In genomic region chr5:34598177-34598794, GRCh38 we compare ENCODE assay signal across 1 cellular context.
TF ChIP-seq lines count a peak whose summit lies in the region.

No MANE protein-coding gene starts in this region.

TF ChIP-seq in HEK293, 187 proteins besides CTCF, POLR2A, EP300 and RAD21 (continued from another document):
- TF ChIP-seq ZNF645 (tag by site-specific recombination; IDR thresholded peaks at IDR 0.05) (no peak), ZSCAN18 (tag by site-specific recombination; IDR thresholded peaks at IDR 0.05) (no peak), ELK4 (IDR thresholded peaks at IDR 0.05; ENCODE audit: borderline replicate concordance, low read depth, low read length) (no peak), ZNF26 (tag by site-specific recombination; IDR thresholded peaks at IDR 0.05) (no peak), ZNF19 (tag by site-specific recombination; IDR thresholded peaks at IDR 0.05; ENCODE audit: low read depth) (no peak), ZNF600 (tag by site-specific recombination; IDR thresholded peaks at IDR 0.05) (peak; percentile 91), RBAK (tag by site-specific recombination; IDR thresholded peaks at IDR 0.05) (no peak), ZNF350 (tag by site-specific recombination; IDR thresholded peaks at IDR 0.05) (no peak), ZNF433 (tag by site-specific recombination; IDR thresholded peaks at IDR 0.05; ENCODE audit: low read depth) (no peak), ZNF174 (tag by site-specific recombination; IDR thresholded peaks at IDR 0.05) (no peak), ZNF138 (tag by site-specific recombination; IDR thresholded peaks at IDR 0.05; ENCODE audit: borderline replicate concordance) (no peak), BCL11B (tag by site-specific recombination; IDR thresholded peaks at IDR 0.05; ENCODE audit: low read depth) (no peak), FEZF1 (tag by site-specific recombination; IDR thresholded peaks at IDR 0.05) (peak; percentile 72), ZNF621 (tag by site-specific recombination; IDR thresholded peaks at IDR 0.05) (no peak), ZSCAN16 (tag by site-specific recombination; IDR thresholded peaks at IDR 0.05) (no peak), ZNF785 (tag by site-specific recombination; IDR thresholded peaks at IDR 0.05) (no peak), WT1 (tag by site-specific recombination; IDR thresholded peaks at IDR 0.05) (no peak; the same call in 1 of the 2 replicates), ZNF211 (tag by site-specific recombination; IDR thresholded peaks at IDR 0.05; ENCODE audit: low read depth) (no peak), ZNF292 (tag by site-specific recombination; IDR thresholded peaks at IDR 0.05; ENCODE audit: borderline replicate concordance, low read depth) (no peak), ZNF155 (tag by site-specific recombination; IDR thresholded peaks at IDR 0.05) (no peak), ZNF530 (tag by site-specific recombination; IDR thresholded peaks at IDR 0.05; ENCODE audit: low read depth) (no peak), BCL11A (tag by site-specific recombination; IDR thresholded peaks at IDR 0.05; ENCODE audit: low read depth) (peak; percentile 76; the same call in 1 of the 2 replicates), ZNF132 (tag by site-specific recombination; IDR thresholded peaks at IDR 0.05; ENCODE audit: borderline replicate concordance) (no peak), ZBTB20 (tag by site-specific recombination; IDR thresholded peaks at IDR 0.05) (no peak), ZBTB1 (tag by site-specific recombination; IDR thresholded peaks at IDR 0.05) (peak; percentile 90), PRDM10 (tag by site-specific recombination; IDR thresholded peaks at IDR 0.05) (peak; percentile 63), ZNF37A (tag by site-specific recombination; IDR thresholded peaks at IDR 0.05) (no peak), ZNF114 (tag by site-specific recombination; IDR thresholded peaks at IDR 0.05) (no peak), ZNF169 (tag by site-specific recombination; IDR thresholded peaks at IDR 0.05) (no peak), ZNF548 (tag by site-specific recombination; IDR thresholded peaks at IDR 0.05) (no peak), ZNF623 (tag by site-specific recombination; IDR thresholded peaks at IDR 0.05) (0 out of 2 replicates have a peak, but pooled peaks have one; percentile 10), ZNF549 (tag by site-specific recombination; IDR thresholded peaks at IDR 0.05) (no peak), MEIS1 (CRISPR knock-in tag; IDR thresholded peaks at IDR 0.05; ENCODE audit: borderline replicate concordance) (no peak), ZNF521 (tag by site-specific recombination; IDR thresholded peaks at IDR 0.05) (no peak)
- TF ChIP-seq, protein P1, sequence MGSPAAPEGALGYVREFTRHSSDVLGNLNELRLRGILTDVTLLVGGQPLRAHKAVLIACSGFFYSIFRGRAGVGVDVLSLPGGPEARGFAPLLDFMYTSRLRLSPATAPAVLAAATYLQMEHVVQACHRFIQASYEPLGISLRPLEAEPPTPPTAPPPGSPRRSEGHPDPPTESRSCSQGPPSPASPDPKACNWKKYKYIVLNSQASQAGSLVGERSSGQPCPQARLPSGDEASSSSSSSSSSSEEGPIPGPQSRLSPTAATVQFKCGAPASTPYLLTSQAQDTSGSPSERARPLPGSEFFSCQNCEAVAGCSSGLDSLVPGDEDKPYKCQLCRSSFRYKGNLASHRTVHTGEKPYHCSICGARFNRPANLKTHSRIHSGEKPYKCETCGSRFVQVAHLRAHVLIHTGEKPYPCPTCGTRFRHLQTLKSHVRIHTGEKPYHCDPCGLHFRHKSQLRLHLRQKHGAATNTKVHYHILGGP (tag by site-specific recombination; IDR thresholded peaks at IDR 0.05), result no peak
- TF ChIP-seq, protein P2, sequence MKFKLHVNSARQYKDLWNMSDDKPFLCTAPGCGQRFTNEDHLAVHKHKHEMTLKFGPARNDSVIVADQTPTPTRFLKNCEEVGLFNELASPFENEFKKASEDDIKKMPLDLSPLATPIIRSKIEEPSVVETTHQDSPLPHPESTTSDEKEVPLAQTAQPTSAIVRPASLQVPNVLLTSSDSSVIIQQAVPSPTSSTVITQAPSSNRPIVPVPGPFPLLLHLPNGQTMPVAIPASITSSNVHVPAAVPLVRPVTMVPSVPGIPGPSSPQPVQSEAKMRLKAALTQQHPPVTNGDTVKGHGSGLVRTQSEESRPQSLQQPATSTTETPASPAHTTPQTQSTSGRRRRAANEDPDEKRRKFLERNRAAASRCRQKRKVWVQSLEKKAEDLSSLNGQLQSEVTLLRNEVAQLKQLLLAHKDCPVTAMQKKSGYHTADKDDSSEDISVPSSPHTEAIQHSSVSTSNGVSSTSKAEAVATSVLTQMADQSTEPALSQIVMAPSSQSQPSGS (tag by site-specific recombination; IDR thresholded peaks at IDR 0.05; ENCODE audit: low read depth), result no peak
- TF ChIP-seq, protein P3, sequence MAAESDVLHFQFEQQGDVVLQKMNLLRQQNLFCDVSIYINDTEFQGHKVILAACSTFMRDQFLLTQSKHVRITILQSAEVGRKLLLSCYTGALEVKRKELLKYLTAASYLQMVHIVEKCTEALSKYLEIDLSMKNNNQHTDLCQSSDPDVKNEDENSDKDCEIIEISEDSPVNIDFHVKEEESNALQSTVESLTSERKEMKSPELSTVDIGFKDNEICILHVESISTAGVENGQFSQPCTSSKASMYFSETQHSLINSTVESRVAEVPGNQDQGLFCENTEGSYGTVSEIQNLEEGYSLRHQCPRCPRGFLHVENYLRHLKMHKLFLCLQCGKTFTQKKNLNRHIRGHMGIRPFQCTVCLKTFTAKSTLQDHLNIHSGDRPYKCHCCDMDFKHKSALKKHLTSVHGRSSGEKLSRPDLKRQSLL (tag by site-specific recombination; IDR thresholded peaks at IDR 0.05), result no peak
